Comparison of ENCODE assay signal across 2 cellular contexts in the genomic region with DNA sequence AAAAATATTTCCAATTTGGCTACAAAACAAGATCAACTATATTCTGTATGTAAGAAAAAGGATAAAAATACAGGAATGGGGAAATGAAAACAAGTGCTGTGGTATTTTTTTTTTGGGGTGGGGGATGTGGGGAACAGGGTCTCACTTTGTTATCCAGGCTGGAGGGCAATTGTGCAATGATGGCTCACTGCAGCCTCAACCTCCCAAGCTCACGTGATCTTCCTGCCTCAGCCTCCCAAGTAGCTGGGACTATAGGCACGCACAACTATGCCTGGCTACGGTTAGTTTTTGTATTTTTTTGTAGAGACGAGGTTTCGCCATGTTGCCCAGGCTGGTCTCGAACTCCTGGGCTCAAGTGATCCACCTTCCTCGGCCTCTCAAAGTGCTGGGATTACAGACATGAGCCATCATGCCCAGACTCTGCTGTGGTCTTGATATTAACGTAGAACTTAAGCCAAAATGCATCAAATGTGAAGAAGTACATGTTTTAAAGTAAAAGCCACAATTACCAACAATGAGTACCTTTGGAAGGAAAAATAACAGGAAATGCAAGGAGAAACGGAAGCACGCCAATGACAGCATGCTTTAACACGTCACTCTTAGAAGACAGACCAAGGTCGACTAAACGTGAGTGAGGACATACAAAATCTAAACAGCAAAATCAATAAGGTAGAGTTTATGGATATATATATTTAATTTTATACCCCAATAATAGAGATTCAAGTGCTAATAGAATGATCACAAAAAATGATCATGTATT.
A peak's percentile ranks its signal among the peaks of the same experiment; 100 is the strongest.
TF ChIP-seq lines count a peak whose summit lies in the region.

No MANE protein-coding gene starts in this region.

TF ChIP-seq in HepG2, 621 proteins besides CTCF, POLR2A, EP300 and RAD21:
- TF ChIP-seq, protein P1, sequence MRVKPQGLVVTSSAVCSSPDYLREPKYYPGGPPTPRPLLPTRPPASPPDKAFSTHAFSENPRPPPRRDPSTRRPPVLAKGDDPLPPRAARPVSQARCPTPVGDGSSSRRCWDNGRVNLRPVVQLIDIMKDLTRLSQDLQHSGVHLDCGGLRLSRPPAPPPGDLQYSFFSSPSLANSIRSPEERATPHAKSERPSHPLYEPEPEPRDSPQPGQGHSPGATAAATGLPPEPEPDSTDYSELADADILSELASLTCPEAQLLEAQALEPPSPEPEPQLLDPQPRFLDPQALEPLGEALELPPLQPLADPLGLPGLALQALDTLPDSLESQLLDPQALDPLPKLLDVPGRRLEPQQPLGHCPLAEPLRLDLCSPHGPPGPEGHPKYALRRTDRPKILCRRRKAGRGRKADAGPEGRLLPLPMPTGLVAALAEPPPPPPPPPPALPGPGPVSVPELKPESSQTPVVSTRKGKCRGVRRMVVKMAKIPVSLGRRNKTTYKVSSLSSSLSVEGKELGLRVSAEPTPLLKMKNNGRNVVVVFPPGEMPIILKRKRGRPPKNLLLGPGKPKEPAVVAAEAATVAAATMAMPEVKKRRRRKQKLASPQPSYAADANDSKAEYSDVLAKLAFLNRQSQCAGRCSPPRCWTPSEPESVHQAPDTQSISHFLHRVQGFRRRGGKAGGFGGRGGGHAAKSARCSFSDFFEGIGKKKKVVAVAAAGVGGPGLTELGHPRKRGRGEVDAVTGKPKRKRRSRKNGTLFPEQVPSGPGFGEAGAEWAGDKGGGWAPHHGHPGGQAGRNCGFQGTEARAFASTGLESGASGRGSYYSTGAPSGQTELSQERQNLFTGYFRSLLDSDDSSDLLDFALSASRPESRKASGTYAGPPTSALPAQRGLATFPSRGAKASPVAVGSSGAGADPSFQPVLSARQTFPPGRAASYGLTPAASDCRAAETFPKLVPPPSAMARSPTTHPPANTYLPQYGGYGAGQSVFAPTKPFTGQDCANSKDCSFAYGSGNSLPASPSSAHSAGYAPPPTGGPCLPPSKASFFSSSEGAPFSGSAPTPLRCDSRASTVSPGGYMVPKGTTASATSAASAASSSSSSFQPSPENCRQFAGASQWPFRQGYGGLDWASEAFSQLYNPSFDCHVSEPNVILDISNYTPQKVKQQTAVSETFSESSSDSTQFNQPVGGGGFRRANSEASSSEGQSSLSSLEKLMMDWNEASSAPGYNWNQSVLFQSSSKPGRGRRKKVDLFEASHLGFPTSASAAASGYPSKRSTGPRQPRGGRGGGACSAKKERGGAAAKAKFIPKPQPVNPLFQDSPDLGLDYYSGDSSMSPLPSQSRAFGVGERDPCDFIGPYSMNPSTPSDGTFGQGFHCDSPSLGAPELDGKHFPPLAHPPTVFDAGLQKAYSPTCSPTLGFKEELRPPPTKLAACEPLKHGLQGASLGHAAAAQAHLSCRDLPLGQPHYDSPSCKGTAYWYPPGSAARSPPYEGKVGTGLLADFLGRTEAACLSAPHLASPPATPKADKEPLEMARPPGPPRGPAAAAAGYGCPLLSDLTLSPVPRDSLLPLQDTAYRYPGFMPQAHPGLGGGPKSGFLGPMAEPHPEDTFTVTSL (CRISPR knock-in tag; IDR thresholded peaks at IDR 0.05; ENCODE audit: borderline replicate concordance), result no peak
- no peak for TF ChIP-seq ZSCAN29 (CRISPR knock-in tag; conservative IDR thresholded peaks at IDR 0.05)
- TF ChIP-seq GABPA (IDR thresholded peaks at IDR 0.05; ENCODE audit: low read depth, low read length), result no peak
- peak; percentile 26; the same call in 1 of the 2 replicates for TF ChIP-seq GABPA (CRISPR knock-in tag; IDR thresholded peaks at IDR 0.05; ENCODE audit: low read depth)
- peak; percentile 51 for TF ChIP-seq CREB1 (IDR thresholded peaks at IDR 0.05)
- no peak for TF ChIP-seq CREB1 (CRISPR knock-in tag; IDR thresholded peaks at IDR 0.05)
- TF ChIP-seq, protein P2, sequence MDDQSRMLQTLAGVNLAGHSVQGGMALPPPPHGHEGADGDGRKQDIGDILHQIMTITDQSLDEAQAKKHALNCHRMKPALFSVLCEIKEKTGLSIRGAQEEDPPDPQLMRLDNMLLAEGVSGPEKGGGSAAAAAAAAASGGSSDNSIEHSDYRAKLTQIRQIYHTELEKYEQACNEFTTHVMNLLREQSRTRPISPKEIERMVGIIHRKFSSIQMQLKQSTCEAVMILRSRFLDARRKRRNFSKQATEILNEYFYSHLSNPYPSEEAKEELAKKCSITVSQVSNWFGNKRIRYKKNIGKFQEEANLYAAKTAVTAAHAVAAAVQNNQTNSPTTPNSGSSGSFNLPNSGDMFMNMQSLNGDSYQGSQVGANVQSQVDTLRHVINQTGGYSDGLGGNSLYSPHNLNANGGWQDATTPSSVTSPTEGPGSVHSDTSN (CRISPR knock-in tag; IDR thresholded peaks at IDR 0.05; ENCODE audit: borderline replicate concordance), result no peak
- TF ChIP-seq, protein P3, sequence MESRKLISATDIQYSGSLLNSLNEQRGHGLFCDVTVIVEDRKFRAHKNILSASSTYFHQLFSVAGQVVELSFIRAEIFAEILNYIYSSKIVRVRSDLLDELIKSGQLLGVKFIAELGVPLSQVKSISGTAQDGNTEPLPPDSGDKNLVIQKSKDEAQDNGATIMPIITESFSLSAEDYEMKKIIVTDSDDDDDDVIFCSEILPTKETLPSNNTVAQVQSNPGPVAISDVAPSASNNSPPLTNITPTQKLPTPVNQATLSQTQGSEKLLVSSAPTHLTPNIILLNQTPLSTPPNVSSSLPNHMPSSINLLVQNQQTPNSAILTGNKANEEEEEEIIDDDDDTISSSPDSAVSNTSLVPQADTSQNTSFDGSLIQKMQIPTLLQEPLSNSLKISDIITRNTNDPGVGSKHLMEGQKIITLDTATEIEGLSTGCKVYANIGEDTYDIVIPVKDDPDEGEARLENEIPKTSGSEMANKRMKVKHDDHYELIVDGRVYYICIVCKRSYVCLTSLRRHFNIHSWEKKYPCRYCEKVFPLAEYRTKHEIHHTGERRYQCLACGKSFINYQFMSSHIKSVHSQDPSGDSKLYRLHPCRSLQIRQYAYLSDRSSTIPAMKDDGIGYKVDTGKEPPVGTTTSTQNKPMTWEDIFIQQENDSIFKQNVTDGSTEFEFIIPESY (CRISPR knock-in tag; IDR thresholded peaks at IDR 0.05), result no peak
- no peak for TF ChIP-seq AGO1 (IDR thresholded peaks at IDR 0.05; ENCODE audit: low read depth, low read length, poor library complexity, severe bottlenecking)
- TF ChIP-seq PHF21A (CRISPR knock-in tag; IDR thresholded peaks at IDR 0.05), result no peak
- TF ChIP-seq SOX6 (IDR thresholded peaks at IDR 0.05), result no peak
- TF ChIP-seq SOX6 (CRISPR knock-in tag; IDR thresholded peaks at IDR 0.05), result no peak
- TF ChIP-seq ZNF17 (CRISPR knock-in tag; IDR thresholded peaks at IDR 0.05), result no peak
- no peak for TF ChIP-seq BRD4 (CRISPR knock-in tag; IDR thresholded peaks at IDR 0.05)
- TF ChIP-seq ZFAT (CRISPR knock-in tag; conservative IDR thresholded peaks at IDR 0.05), result no peak
- peak; percentile 61; the same call in 1 of the 2 replicates for TF ChIP-seq ZBTB21 (CRISPR knock-in tag; IDR thresholded peaks at IDR 0.05)
- no peak for TF ChIP-seq ZNF550 (CRISPR knock-in tag; IDR thresholded peaks at IDR 0.05; ENCODE audit: borderline replicate concordance)
- no peak for TF ChIP-seq ZNF878 (CRISPR knock-in tag; IDR thresholded peaks at IDR 0.05)
- no peak for TF ChIP-seq ADNP (CRISPR knock-in tag; IDR thresholded peaks at IDR 0.05)
- no peak for TF ChIP-seq RORA (CRISPR knock-in tag; IDR thresholded peaks at IDR 0.05)
TF ChIP-seq in HepG2: peak in this region for 3.

TF ChIP-seq in GM12891, 5 proteins besides CTCF, POLR2A, EP300 and RAD21:
- TF ChIP-seq SPI1 (IDR thresholded peaks at IDR 0.05; ENCODE audit: low read depth, low read length) (no peak), PAX5 (IDR thresholded peaks at IDR 0.05; ENCODE audit: insufficient read depth, low read length, severe bottlenecking) (no peak), POLR2AphosphoS5 (IDR thresholded peaks at IDR 0.05; ENCODE audit: low read depth, low read length) (no peak), POU2F2 (IDR thresholded peaks at IDR 0.05; ENCODE audit: low read depth, low read length) (no peak), TAF1 (IDR thresholded peaks at IDR 0.05; ENCODE audit: low read depth, low read length) (no peak)
